27 cellular contexts compared by ENCODE assay signal in genomic region chr2:176960736-176961135, GRCh38.
DNase-seq lines count a peak whose midpoint lies in the region; ATAC-seq, FAIRE-seq and TF ChIP-seq lines count a peak whose summit lies in the region.
"Had no signal": no experiment of that assay in that cellular context is flagged by ENCODE, and none has a peak within 500 bp of the region (broad histone marks: within the 10 kb centered on the region; RNA-seq: fewer than 3 reads in every experiment).

No MANE protein-coding gene starts in this region.

- TF ChIP-seq EP300 in HepG2 (IDR thresholded peaks at IDR 0.05; ENCODE audit: low read depth in 2 of 2, low read length in 2 of 2) (no peak), HepG2 (CRISPR knock-in tag; IDR thresholded peaks at IDR 0.05; ENCODE audit: borderline replicate concordance) (no peak)

- H3K4me2 ChIP-seq in HepG2 (ENCODE audit: low read depth, low read length): no peak overlapping the region
- H3K4me2 ChIP-seq: smooth muscle cell had no signal

- no peaks in the 10 kb centered on the region for H3K36me3 Mint-ChIP-seq in endodermal cell (ENCODE audit: low read depth)
- no peaks in the 10 kb centered on the region for H3K36me3 Mint-ChIP-seq in CD4-positive, alpha-beta memory T cell
- H3K36me3 Mint-ChIP-seq in activated naive CD8-positive, alpha-beta T cell treated with anti-CD3 and anti-CD28 coated beads for 36 hours: no peaks in the 10 kb centered on the region
- H3K36me3 Mint-ChIP-seq: activated naive CD8-positive, alpha-beta T cell treated with anti-CD3 and anti-CD28 coated beads, Interleukin-2, amount 10 ng/mL, durations not matched to agents 7 days and 5 days; natural killer cell had no signal

- in situ Hi-C loops in HepG2 (cut with HindIII; ENCODE audit: extremely low pct_ligation_motif_present, low pct_unique_long_range_greater_than_20kb): no loop called here

- no peak overlapping the region for H3K9ac ChIP-seq in HepG2 (ENCODE audit: insufficient read depth, low read depth, low read length)
- no peak overlapping the region for H3K9ac ChIP-seq in endodermal cell (ENCODE audit: extremely low read depth, low read length, poor library complexity, severe bottlenecking)

- no peaks in the 10 kb centered on the region for H3K79me2 ChIP-seq in HepG2 (ENCODE audit: insufficient read depth, low read length)

- no peaks in the 10 kb centered on the region for H3K9me3 ChIP-seq in HepG2 (ENCODE audit: low read length)
- H3K9me3 ChIP-seq in right lobe of liver: no peaks in the 10 kb centered on the region
- no peaks in the 10 kb centered on the region for H3K9me3 ChIP-seq in endodermal cell (ENCODE audit: control insufficient read depth, low read length)
- no peaks in the 10 kb centered on the region for H3K9me3 ChIP-seq in CD4-positive, alpha-beta memory T cell (ENCODE audit: control insufficient read depth in 1 of 2, low read length in 2 of 2)
- H3K9me3 ChIP-seq: pancreas, Peyer's patch, tibial nerve had no signal

- H3K27me3 ChIP-seq in HepG2 (ENCODE audit: control insufficient read depth in 1 of 2, insufficient read depth in 2 of 2, low read length in 2 of 2) (peaks cover 0 to 10% of the 10 kb centered on the region in 2 experiments; a peak in 2 of 5 replicates), right lobe of liver (no peaks in the 10 kb centered on the region), endodermal cell (ENCODE audit: control insufficient read depth, insufficient read depth, low read length, poor library complexity, severe bottlenecking) (no peaks in the 10 kb centered on the region)
- no peaks in the 10 kb centered on the region for H3K27me3 ChIP-seq in CD4-positive, alpha-beta memory T cell (ENCODE audit: insufficient read depth, low read length)
- H3K27me3 ChIP-seq: pancreas, Peyer's patch, tibial nerve had no signal

- no peak overlapping the region for H2AFZ ChIP-seq in HepG2 (ENCODE audit: low read length)

- no peak for DNase-seq in HepG2 (ENCODE audit: low spot score)
- DNase-seq in right lobe of liver: no peak
- peak; percentile 59 for DNase-seq in SK-N-DZ (ENCODE audit: low spot score)
- no peak for DNase-seq in endodermal cell
- peak; percentile 26 for DNase-seq in retina
- DNase-seq in CD4-positive, alpha-beta memory T cell: no peak
- DNase-seq in activated naive CD8-positive, alpha-beta T cell treated with anti-CD3 and anti-CD28 coated beads for 36 hours: no peak
- DNase-seq in NCI-H1092 (lab: John Stamatoyannopoulos, UW): no peak
- DNase-seq: activated CD4-positive, alpha-beta memory T cell treated with anti-CD3 and anti-CD28 coated beads, Interleukin-2, amount 10 ng/mL, durations not matched to agents 7 days and 5 days; activated effector memory CD4-positive, alpha-beta T cell treated with Interleukin-2 at 50 U/mL for 16 hours; activated naive CD8-positive, alpha-beta T cell treated with anti-CD3 and anti-CD28 coated beads, Interleukin-2, amount 10 ng/mL, durations not matched to agents 7 days and 5 days; DMS153; GDM1; left ventricle myocardium superior; natural killer cell; NCI-H1048; NCI-H187 treated with DMSO at 0.1 percent for 48 hours; NCI-H2171 treated with DMSO at 0.1 percent for 48 hours; NCI-H524 treated with DMSO at 0.1 percent for 48 hours; pancreas; Peyer's patch had no signal

- no peak for FAIRE-seq in HepG2 (lab: Jason Lieb, UNC)
- FAIRE-seq: islet of Langerhans, pancreas, TTC549 had no signal

- H3K27me3 Mint-ChIP-seq in endodermal cell (ENCODE audit: insufficient read depth): peaks cover 4% of the 10 kb centered on the region
- H3K27me3 Mint-ChIP-seq in CD4-positive, alpha-beta memory T cell: peaks cover 9 to 12% of the 10 kb centered on the region in 2 donors
- peaks cover 8% of the 10 kb centered on the region for H3K27me3 Mint-ChIP-seq in activated naive CD8-positive, alpha-beta T cell treated with anti-CD3 and anti-CD28 coated beads for 36 hours

- H3K4me1 ChIP-seq in HepG2 (ENCODE audit: insufficient read depth, low read length): no peaks in the 10 kb centered on the region
- H3K4me1 ChIP-seq in right lobe of liver: no peaks in the 10 kb centered on the region
- peaks cover 10% of the 10 kb centered on the region for H3K4me1 ChIP-seq in endodermal cell (ENCODE audit: control insufficient read depth, insufficient read depth, low read length)
- H3K4me1 ChIP-seq in CD4-positive, alpha-beta memory T cell (ENCODE audit: insufficient read depth, low read length): no peaks in the 10 kb centered on the region
- H3K4me1 ChIP-seq: pancreas, Peyer's patch, tibial nerve had no signal

- no peak for TF ChIP-seq POLR2A in HepG2 (IDR thresholded peaks at IDR 0.05; ENCODE audit: insufficient read depth in 1 of 2, low read depth in 2 of 2, low read length in 2 of 2)
- no peak for TF ChIP-seq POLR2A in right lobe of liver (IDR thresholded peaks at IDR 0.05)

- ATAC-seq in HepG2 (no peak), right lobe of liver (no peak)
- ATAC-seq: activated CD4-positive, CD25-positive, alpha-beta regulatory T cell treated with anti-CD3 and anti-CD28 coated beads, Interleukin-2, amount 50 U/mL, for 24 hours; left ventricle myocardium superior; natural killer cell; pancreas had no signal

- TF ChIP-seq RAD21 in HepG2 (CRISPR knock-in tag; IDR thresholded peaks at IDR 0.05): no peak

- H3K4me3 ChIP-seq in HepG2 (replicated peaks in 1 of 3; ENCODE audit: insufficient read depth in 1 of 3, low read depth in 2 of 3, low read length in 3 of 3) (no peak overlapping the region), right lobe of liver (no peak overlapping the region), endodermal cell (ENCODE audit: low read length) (no peak overlapping the region)
- H3K4me3 ChIP-seq in CD4-positive, alpha-beta memory T cell (ENCODE audit: low read length in 2 of 2): no peak overlapping the region
- H3K4me3 ChIP-seq: pancreas, Peyer's patch, smooth muscle cell, tibial nerve had no signal

- H3K9me3 Mint-ChIP-seq in endodermal cell: no peaks in the 10 kb centered on the region
- H3K9me3 Mint-ChIP-seq in CD4-positive, alpha-beta memory T cell: no peaks in the 10 kb centered on the region
- H3K9me3 Mint-ChIP-seq in activated naive CD8-positive, alpha-beta T cell treated with anti-CD3 and anti-CD28 coated beads for 36 hours: no peaks in the 10 kb centered on the region
- H3K9me3 Mint-ChIP-seq: activated CD4-positive, alpha-beta memory T cell treated with anti-CD3 and anti-CD28 coated beads, Interleukin-2, amount 10 ng/mL, durations not matched to agents 7 days and 5 days; activated naive CD8-positive, alpha-beta T cell treated with anti-CD3 and anti-CD28 coated beads, Interleukin-2, amount 10 ng/mL, durations not matched to agents 7 days and 5 days; natural killer cell had no signal

- TF ChIP-seq CTCF in HepG2 (CRISPR knock-in tag; IDR thresholded peaks at IDR 0.05): no peak
- TF ChIP-seq CTCF in right lobe of liver (IDR thresholded peaks at IDR 0.05): no peak
- TF ChIP-seq CTCF in endodermal cell (conservative IDR thresholded peaks at IDR 0.05): no peak

- BruUV-seq in HepG2 (replicated peaks; lab: Mats Ljungman, UMichigan): no TSS peak

- intact Hi-C loops in HepG2 (cut with micrococcal nuclease; ENCODE audit: unreplicated experiment) (no loop called here), right lobe of liver (cut with DNase I) (no loop called here)
- intact Hi-C loops in CD4-positive, alpha-beta memory T cell (cut with micrococcal nuclease): no loop called here

- WGBS in HepG2 (ENCODE audit: low lambda C conversion rate): 9% methylated on average over 5 of the region's 5 CpGs
- WGBS in right lobe of liver (ENCODE audit: insufficient coverage, low coverage, low lambda C conversion rate, missing lambda C conversion rate): 43% methylated on average over 5 of the region's 5 CpGs
- WGBS in endodermal cell (ENCODE audit: insufficient coverage in 1 of 2, insufficient read length in 1 of 2), 2 experiments: 72 to 76% methylated on average over 5 of the region's 5 CpGs

- no peak overlapping the region for H3K4me3 Mint-ChIP-seq in endodermal cell
- no peak overlapping the region for H3K4me3 Mint-ChIP-seq in CD4-positive, alpha-beta memory T cell
- H3K4me3 Mint-ChIP-seq in activated naive CD8-positive, alpha-beta T cell treated with anti-CD3 and anti-CD28 coated beads for 36 hours: no peak overlapping the region
- H3K4me3 Mint-ChIP-seq: activated CD4-positive, alpha-beta memory T cell treated with anti-CD3 and anti-CD28 coated beads, Interleukin-2, amount 10 ng/mL, durations not matched to agents 7 days and 5 days; activated naive CD8-positive, alpha-beta T cell treated with anti-CD3 and anti-CD28 coated beads, Interleukin-2, amount 10 ng/mL, durations not matched to agents 7 days and 5 days; B cell; natural killer cell had no signal

- H3K36me3 ChIP-seq in HepG2 (replicated peaks in 1 of 2; ENCODE audit: control insufficient read depth in 1 of 2, insufficient read depth in 2 of 2, low read length in 2 of 2): no peaks in the 10 kb centered on the region
- H3K36me3 ChIP-seq in right lobe of liver: no peaks in the 10 kb centered on the region
- H3K36me3 ChIP-seq in endodermal cell (ENCODE audit: control insufficient read depth, insufficient read depth, low read length): no peaks in the 10 kb centered on the region
- no peaks in the 10 kb centered on the region for H3K36me3 ChIP-seq in CD4-positive, alpha-beta memory T cell (ENCODE audit: insufficient read depth, low read length)
- H3K36me3 ChIP-seq: pancreas, Peyer's patch, tibial nerve had no signal

- H3K27ac ChIP-seq in HepG2 (ENCODE audit: extremely low read length, insufficient read depth, low read length) (no peak overlapping the region), right lobe of liver (no peak overlapping the region), endodermal cell (ENCODE audit: low read depth, low read length) (peak overlapping the region; percentile 4)
- no peak overlapping the region for H3K27ac ChIP-seq in CD4-positive, alpha-beta memory T cell (ENCODE audit: low read depth, low read length)
- H3K27ac ChIP-seq: pancreas, Peyer's patch, tibial nerve had no signal

- POLR2A ChIA-PET in HepG2 (lab: Yijun Ruan, JAX): no interaction called here
- POLR2A ChIA-PET in CD4-positive, alpha-beta memory T cell (lab: Charles Lee; ENCODE audit: partially characterized antibody): no interaction called here

- no peak overlapping the region for H3K27ac Mint-ChIP-seq in endodermal cell
- H3K27ac Mint-ChIP-seq in CD4-positive, alpha-beta memory T cell: no peak overlapping the region
- H3K27ac Mint-ChIP-seq in activated naive CD8-positive, alpha-beta T cell treated with anti-CD3 and anti-CD28 coated beads for 36 hours: no peak overlapping the region
- H3K27ac Mint-ChIP-seq: activated CD4-positive, alpha-beta memory T cell treated with anti-CD3 and anti-CD28 coated beads, Interleukin-2, amount 10 ng/mL, durations not matched to agents 7 days and 5 days; activated naive CD8-positive, alpha-beta T cell treated with anti-CD3 and anti-CD28 coated beads, Interleukin-2, amount 10 ng/mL, durations not matched to agents 7 days and 5 days; B cell; natural killer cell had no signal

- peaks cover 22% of the 10 kb centered on the region for H3K4me1 Mint-ChIP-seq in endodermal cell
- H3K4me1 Mint-ChIP-seq in CD4-positive, alpha-beta memory T cell: no peaks in the 10 kb centered on the region
- peaks cover 2% of the 10 kb centered on the region for H3K4me1 Mint-ChIP-seq in activated naive CD8-positive, alpha-beta T cell treated with anti-CD3 and anti-CD28 coated beads for 36 hours
- H3K4me1 Mint-ChIP-seq: activated CD4-positive, alpha-beta memory T cell treated with anti-CD3 and anti-CD28 coated beads, Interleukin-2, amount 10 ng/mL, durations not matched to agents 7 days and 5 days; B cell; natural killer cell had no signal

- no peaks in the 10 kb centered on the region for H4K20me1 ChIP-seq in HepG2 (ENCODE audit: insufficient read depth, low read length)

- CTCF ChIA-PET in HepG2 (lab: Yijun Ruan, JAX; ENCODE audit: low intra/inter-chr PET ratio, low total read pairs): no interaction called here
- CTCF ChIA-PET in CD4-positive, alpha-beta memory T cell (lab: Charles Lee; ENCODE audit: partially characterized antibody): no interaction called here

Comparison
In these comparisons a context has a peak if more than half of its experiments do, and no peak if none do; other contexts are left out.
1. DNase-seq: peak in SK-N-DZ (single experiment) and retina (single experiment); none in HepG2 (single experiment), right lobe of liver (0 of 3), endodermal cell (single experiment), CD4-positive, alpha-beta memory T cell (0 of 5), activated naive CD8-positive, alpha-beta T cell treated with anti-CD3 and anti-CD28 coated beads for 36 hours (single experiment) and NCI-H1092 (single experiment).